Comparison of ENCODE assay signal across 9 cellular contexts in the genomic region with DNA sequence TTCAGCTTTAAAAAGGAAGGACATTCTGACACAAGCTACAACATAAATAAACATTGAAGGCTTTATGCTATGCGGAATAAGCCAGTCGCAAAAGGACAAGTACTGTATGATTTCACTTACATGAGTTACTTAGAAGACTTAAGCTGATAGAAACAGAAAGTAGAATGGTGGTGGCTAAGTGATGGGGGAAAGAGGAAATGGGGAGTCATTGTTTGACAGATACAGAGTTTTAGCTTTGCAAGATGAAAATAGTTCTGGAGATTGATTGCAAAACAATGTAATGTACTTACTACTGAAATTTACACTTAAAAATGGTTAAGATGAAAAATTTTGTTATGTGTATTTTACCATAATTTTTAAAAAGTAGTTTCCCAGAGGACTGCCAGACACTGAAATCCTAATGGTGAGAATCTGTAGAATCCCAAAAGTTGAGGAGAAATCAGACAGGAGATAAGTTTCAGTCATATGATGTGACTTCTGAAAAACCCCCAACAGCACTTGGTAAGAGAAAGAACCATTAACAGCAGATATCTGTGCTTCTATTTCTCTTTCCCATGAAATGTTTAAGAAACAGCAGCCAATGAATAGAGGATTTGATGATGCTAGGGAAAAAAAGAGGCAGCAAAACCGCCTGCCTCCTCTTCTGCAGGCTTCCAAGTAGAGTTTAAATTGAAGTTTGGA. TPM values are rescaled to one million over a fixed set of nuclear protein-coding genes. Genes with fewer than 3 reads are reported as not detected.
DNase-seq lines count a peak whose midpoint lies in the region; ATAC-seq and TF ChIP-seq lines count a peak whose summit lies in the region.
"Had no signal": no experiment of that assay in that cellular context is flagged by ENCODE, and none has a peak within 500 bp of the region (broad histone marks: within the 10 kb centered on the region; RNA-seq: fewer than 3 reads in every experiment).

No MANE protein-coding gene starts in this region.

- ATAC-seq in GM19438 (IDR thresholded peaks at IDR 0.05; ENCODE audit: low read depth, unreplicated experiment) (peak; percentile 94), HG03108 (IDR thresholded peaks at IDR 0.05; ENCODE audit: unreplicated experiment) (peak; percentile 93), omental fat pad (ENCODE audit: low FRiP score) (no peak)
- ATAC-seq in activated CD8-positive, alpha-beta T cell treated with anti-CD3 and anti-CD28 coated beads for 36 hours, result peak; percentile 88
- ATAC-seq: gastrocnemius medialis had no signal

- intact Hi-C loops in activated CD8-positive, alpha-beta T cell treated with anti-CD3 and anti-CD28 coated beads for 36 hours (cut with micrococcal nuclease), result loop anchor here (10.0 kb wide), 1 partner anchor 186 kb away; the partner anchor contains the start of gene CLEC7A

- peaks cover 46% of the 10 kb centered on the region for H3K4me1 Mint-ChIP-seq in activated CD8-positive, alpha-beta T cell treated with anti-CD3 and anti-CD28 coated beads for 36 hours (ENCODE audit: low read depth)

- H3K36me3 Mint-ChIP-seq in activated CD8-positive, alpha-beta T cell treated with anti-CD3 and anti-CD28 coated beads for 36 hours (ENCODE audit: low read depth), result no peaks in the 10 kb centered on the region

- POLR2A ChIA-PET in GM10248 (lab: Yijun Ruan, JAX), result no interaction called here
- POLR2A ChIA-PET in activated CD8-positive, alpha-beta T cell treated with anti-CD3 and anti-CD28 coated beads for 36 hours (lab: Charles Lee), result interaction anchor here (0.8 to 1.1 kb wide), 2 partner anchors 30 to 135 kb away, joined by 3 read pairs; no protein-coding TSS in a partner anchor

- H3K27ac Mint-ChIP-seq in activated CD8-positive, alpha-beta T cell treated with anti-CD3 and anti-CD28 coated beads for 36 hours, result peak overlapping the region; percentile 80

- H3K4me3 Mint-ChIP-seq in activated CD8-positive, alpha-beta T cell treated with anti-CD3 and anti-CD28 coated beads for 36 hours, result peak overlapping the region; percentile 37

- TF ChIP-seq CTCF in GM10248 (IDR thresholded peaks at IDR 0.05; ENCODE audit: control extremely low read depth, extremely low read depth, low read depth, missing control alignments) (no peak), omental fat pad (IDR thresholded peaks at IDR 0.05) (no peak)
- TF ChIP-seq CTCF in activated CD8-positive, alpha-beta T cell treated with anti-CD3 and anti-CD28 coated beads for 36 hours (IDR thresholded peaks at IDR 0.05), result no peak

- DNase-seq in GM10248 (ENCODE audit: extremely low spot score) (peak; percentile 54), SW480 (ENCODE audit: low spot score) (no peak), NCI-H1436 (lab: John Stamatoyannopoulos, UW) (no peak), omental fat pad (ENCODE audit: low spot score) (no peak), DMS 273 (lab: John Stamatoyannopoulos, UW; ENCODE audit: unreplicated experiment) (no peak)
- DNase-seq in activated CD8-positive, alpha-beta T cell treated with anti-CD3 and anti-CD28 coated beads for 36 hours, result peak; percentile 21
- DNase-seq: gastrocnemius medialis had no signal

- CTCF ChIA-PET in GM10248 (lab: Yijun Ruan, JAX), result interaction anchor here (1.0 kb wide), 2 partner anchors 9 to 27 kb away, joined by 3 read pairs; no protein-coding TSS in a partner anchor
- CTCF ChIA-PET in activated CD8-positive, alpha-beta T cell treated with anti-CD3 and anti-CD28 coated beads for 36 hours (lab: Charles Lee), result interaction anchor here (1.1 to 2.2 kb wide), 3 partner anchors 9 to 191 kb away, joined by 4 to 9 read pairs (median 4); no protein-coding TSS in a partner anchor

- H3K9me3 Mint-ChIP-seq in activated CD8-positive, alpha-beta T cell treated with anti-CD3 and anti-CD28 coated beads for 36 hours, result no peaks in the 10 kb centered on the region

- H3K27me3 Mint-ChIP-seq in activated CD8-positive, alpha-beta T cell treated with anti-CD3 and anti-CD28 coated beads for 36 hours, result no peaks in the 10 kb centered on the region

RNA-seq across cellular contexts. Expression of gene CLEC2A, which starts 16.6 kb away (rescaled TPM):
- not detected for total RNA-seq in activated CD8-positive, alpha-beta T cell treated with anti-CD3 and anti-CD28 coated beads for 36 hours
- total RNA-seq in omental fat pad, result not detected
- total RNA-seq: gastrocnemius medialis had no signal

RNA-seq across cellular contexts. Expression of gene CLEC12A, which starts 22.5 kb away (rescaled TPM):
- under 1 TPM; 0.47 TPM for total RNA-seq in activated CD8-positive, alpha-beta T cell treated with anti-CD3 and anti-CD28 coated beads for 36 hours
- total RNA-seq in omental fat pad, result 1 to 10 TPM in 3 of 4 donors, under 1 TPM in 1; 0.75 to 6.5 (median 1.7) TPM

RNA-seq across cellular contexts. Expression of gene CLEC1B, which starts 50.2 kb away (rescaled TPM):
- not detected for total RNA-seq in activated CD8-positive, alpha-beta T cell treated with anti-CD3 and anti-CD28 coated beads for 36 hours
- not detected for total RNA-seq in omental fat pad

Comparison
In these comparisons a context has a peak if more than half of its experiments do, and no peak if none do; other contexts are left out.
1. DNase-seq: peak in GM10248 (single experiment) and activated CD8-positive, alpha-beta T cell treated with anti-CD3 and anti-CD28 coated beads for 36 hours (single experiment); none in SW480 (single experiment), NCI-H1436 (single experiment), omental fat pad (single experiment) and DMS 273 (single experiment).